Comparison of ENCODE assay signal across 19 cellular contexts in genomic region chr3:14397940-14398800, GRCh38. TPM values are rescaled to one million over a fixed set of nuclear protein-coding genes. Genes with fewer than 3 reads are reported as not detected.
DNase-seq lines count a peak whose midpoint lies in the region; ATAC-seq and TF ChIP-seq lines count a peak whose summit lies in the region.
"Had no signal": no experiment of that assay in that cellular context is flagged by ENCODE, and none has a peak within 500 bp of the region (broad histone marks: within the 10 kb centered on the region; RNA-seq: fewer than 3 reads in every experiment).

No MANE protein-coding gene starts in this region.

- no peak overlapping the region for H3K56ac ChIP-seq in IMR-90 (ENCODE audit: extremely low read depth, insufficient read depth, low read length)

- H3K9me3 ChIP-seq in BLaER1 treated with 17β-estradiol and CSF1 and Interleukin-3, amounts not matched to agents 10 nM and 100 nM (replicated peaks in 1 of 11): no peaks in the 10 kb centered on the region
- H3K9me3 ChIP-seq in IMR-90 (ENCODE audit: control insufficient read depth, insufficient read depth, low read length): no peaks in the 10 kb centered on the region
- H3K9me3 ChIP-seq: ascending aorta, upper lobe of left lung had no signal

- TF ChIP-seq CTCF in IMR-90 (conservative IDR thresholded peaks at IDR 0.05; ENCODE audit: low read depth, low read length) (no peak), neural crest cell (conservative IDR thresholded peaks at IDR 0.05) (no peak)

- peaks cover 3% of the 10 kb centered on the region; the same call in 1 of the 2 replicates for H3K9me1 ChIP-seq in IMR-90 (ENCODE audit: insufficient read depth, low read length)

- peak overlapping the region in 3 of 10 experiments; percentile 14 to 43 (median 30); a peak in 3 of 20 replicates for H3K4me3 ChIP-seq in BLaER1 treated with 17β-estradiol and CSF1 and Interleukin-3, amounts not matched to agents 10 nM and 100 nM
- no peak overlapping the region for H3K4me3 ChIP-seq in IMR-90 (ENCODE audit: insufficient read depth, low read depth, low read length)
- H3K4me3 ChIP-seq: ascending aorta, GM23248, upper lobe of left lung had no signal

- intact Hi-C loops in IMR-90 (cut with micrococcal nuclease): no loop called here

- peak overlapping the region in 5 of 11 experiments; percentile 32 to 66 (median 42); a peak in 10 of 22 replicates for H3K27ac ChIP-seq in BLaER1 treated with 17β-estradiol and CSF1 and Interleukin-3, amounts not matched to agents 10 nM and 100 nM
- H3K27ac ChIP-seq in IMR-90 (ENCODE audit: insufficient read depth, low read length): no peak overlapping the region
- H3K27ac ChIP-seq: ascending aorta, C4-2B, GM23248, upper lobe of left lung had no signal

- no peak overlapping the region for H2AK5ac ChIP-seq in IMR-90 (ENCODE audit: low read depth, low read length)

- no peak overlapping the region for H2AK9ac ChIP-seq in IMR-90 (replicated peaks; ENCODE audit: low read depth, low read length, poor library complexity)

- H4K20me1 ChIP-seq in BLaER1 treated with 17β-estradiol and CSF1 and Interleukin-3, amounts not matched to agents 10 nM and 100 nM: peaks cover 0 to 11% (median 4%) of the 10 kb centered on the region in 11 experiments; a peak in 5 of 22 replicates
- H4K20me1 ChIP-seq in IMR-90 (ENCODE audit: insufficient read depth, low read length): peaks cover 2% of the 10 kb centered on the region; the same call in 1 of the 2 replicates

- H4K8ac ChIP-seq in IMR-90 (ENCODE audit: low read depth in 2 of 2, low read length in 2 of 2): no peak overlapping the region

- H2BK120ac ChIP-seq in IMR-90 (ENCODE audit: low read depth, low read length): no peak overlapping the region

- H3K9me3 Mint-ChIP-seq in activated T-helper 17 cell treated with anti-CD3 and anti-CD28 coated beads, Interleukin-2, amount 50 U/mL, for 72 hours: no peaks in the 10 kb centered on the region
- H3K9me3 Mint-ChIP-seq in neural crest cell: no peaks in the 10 kb centered on the region
- H3K9me3 Mint-ChIP-seq: activated naive CD4-positive, alpha-beta T cell treated with anti-CD3 and anti-CD28 coated beads, Interleukin-2, amount 50 U/mL, for 72 hours had no signal

- WGBS in IMR-90 (ENCODE audit: extremely low coverage in 2 of 2, insufficient read length in 1 of 2), 2 experiments: 92% methylated on average over 3 of the region's 14 CpGs; no CpG with 5 or more reads in 1 of the 2 experiments

- TF ChIP-seq RAD21 in IMR-90 (IDR thresholded peaks at IDR 0.05; ENCODE audit: low read length): no peak

- no peak overlapping the region for H4K5ac ChIP-seq in IMR-90 (ENCODE audit: low read depth, low read length)

- H3K23ac ChIP-seq in IMR-90 (ENCODE audit: low read depth, low read length): no peak overlapping the region

- H4K91ac ChIP-seq in IMR-90 (ENCODE audit: insufficient read depth, low read depth, low read length): no peak overlapping the region

- ATAC-seq in IMR-90 (ENCODE audit: low read depth) (no peak), GM21619 (IDR thresholded peaks at IDR 0.05; ENCODE audit: unreplicated experiment) (no peak), GM18511 (IDR thresholded peaks at IDR 0.05; ENCODE audit: unreplicated experiment) (no peak)
- ATAC-seq in activated T-helper 17 cell treated with anti-CD3 and anti-CD28 coated beads, Interleukin-2, amount 50 U/mL, for 72 hours (replicated peaks): no peak
- ATAC-seq: activated naive CD4-positive, alpha-beta T cell treated with anti-CD3 and anti-CD28 coated beads, Interleukin-2, amount 50 U/mL, for 72 hours had no signal

- peak overlapping the region in 3 of 11 experiments; percentile 22 to 45 (median 31); a peak in 5 of 22 replicates for H3K9ac ChIP-seq in BLaER1 treated with 17β-estradiol and CSF1 and Interleukin-3, amounts not matched to agents 10 nM and 100 nM
- H3K9ac ChIP-seq in IMR-90 (ENCODE audit: low read depth, low read length): no peak overlapping the region
- H3K9ac ChIP-seq: GM23248 had no signal

- peaks cover 2 to 3% of the 10 kb centered on the region in 2 experiments; a peak in 2 of 4 replicates for H3K79me1 ChIP-seq in IMR-90 (ENCODE audit: low read depth in 1 of 2, low read length in 2 of 2)

- H3K27me3 ChIP-seq in BLaER1 treated with 17β-estradiol and CSF1 and Interleukin-3, amounts not matched to agents 10 nM and 100 nM: no peaks in the 10 kb centered on the region
- H3K27me3 ChIP-seq in IMR-90 (ENCODE audit: control insufficient read depth, insufficient read depth, low read length): no peaks in the 10 kb centered on the region
- H3K27me3 ChIP-seq: ascending aorta, upper lobe of left lung had no signal

- H2AFZ ChIP-seq in IMR-90 (replicated peaks; ENCODE audit: low read length, poor library complexity): peak overlapping the region; percentile 17
- H2AFZ ChIP-seq: GM23248 had no signal

- H3K36me3 ChIP-seq in BLaER1 treated with 17β-estradiol and CSF1 and Interleukin-3, amounts not matched to agents 10 nM and 100 nM: no peaks in the 10 kb centered on the region
- H3K36me3 ChIP-seq in IMR-90 (ENCODE audit: control insufficient read depth, insufficient read depth, low read length): no peaks in the 10 kb centered on the region
- H3K36me3 ChIP-seq: ascending aorta, upper lobe of left lung had no signal

- POLR2A ChIA-PET in IMR-90 (lab: Charles Lee; ENCODE audit: unreplicated experiment): no interaction called here

- H2BK5ac ChIP-seq in IMR-90 (ENCODE audit: low read depth, low read length, poor library complexity, severe bottlenecking): no peak overlapping the region

- TF ChIP-seq POLR2A in IMR-90 (IDR thresholded peaks at IDR 0.05; ENCODE audit: low read depth, low read length): no peak

- H3K36me3 Mint-ChIP-seq in activated T-helper 17 cell treated with anti-CD3 and anti-CD28 coated beads, Interleukin-2, amount 50 U/mL, for 72 hours (ENCODE audit: low read depth): peaks cover 10% of the 10 kb centered on the region
- H3K36me3 Mint-ChIP-seq in neural crest cell (ENCODE audit: low read depth): no peaks in the 10 kb centered on the region

- peak overlapping the region; percentile 87 for H3K27ac Mint-ChIP-seq in activated T-helper 17 cell treated with anti-CD3 and anti-CD28 coated beads, Interleukin-2, amount 50 U/mL, for 72 hours
- peak overlapping the region; percentile 24 for H3K27ac Mint-ChIP-seq in neural crest cell (ENCODE audit: unreplicated experiment)

- H3K4me2 ChIP-seq in BLaER1 treated with 17β-estradiol and CSF1 and Interleukin-3, amounts not matched to agents 10 nM and 100 nM: peak overlapping the region; percentile 67 to 96 (median 89)
- H3K4me2 ChIP-seq in IMR-90 (ENCODE audit: low read depth, low read length): no peak overlapping the region

- CTCF ChIA-PET in IMR-90 (lab: Yijun Ruan, JAX): interaction anchor here (1.0 to 1.4 kb wide), 3 partner anchors 40 to 123 kb away, joined by 3 to 4 read pairs (median 3); no protein-coding TSS in a partner anchor

- H2BK20ac ChIP-seq in IMR-90 (ENCODE audit: low read depth, low read length): no peak overlapping the region

- no peak for DNase-seq in IMR-90
- DNase-seq in neural crest cell (ENCODE audit: low read depth, low spot score): no peak
- no peak for DNase-seq in NCI-H748 treated with DMSO at 0.1 percent for 48 hours (lab: John Stamatoyannopoulos, UW)
- DNase-seq: activated CD4-positive, alpha-beta T cell treated with anti-CD3 and anti-CD28 coated beads, Interleukin-2, amount 50 U/mL, for 4 hours; activated CD8-positive, alpha-beta memory T cell treated with anti-CD3 and anti-CD28 coated beads, Interleukin-2, amount 50 U/mL, for 4 hours; GM23248; mesenchymal stem cell; NCI-H2081; NCI-H226; NCI-H69; stimulated activated CD4-positive, alpha-beta T cell treated with anti-CD3 and anti-CD28 coated beads, Interleukin-2, amount 100 ng/mL, for 24 hours had no signal

- no peak overlapping the region for H3K4ac ChIP-seq in IMR-90 (ENCODE audit: low read depth, low read length)

- in situ Hi-C loops in IMR-90 (cut with MboI; ENCODE audit: low sequenced_read_pairs): no loop called here

- H3K18ac ChIP-seq in IMR-90 (ENCODE audit: low read depth, low read length): no peak overlapping the region

- H3K14ac ChIP-seq in IMR-90 (replicated peaks; ENCODE audit: low read depth, low read length): no peak overlapping the region

- no TSS peak for BruUV-seq in IMR-90 (replicated peaks; lab: Mats Ljungman, UMichigan)

- peaks cover 41 to 70% (median 51%) of the 10 kb centered on the region in 10 experiments for H3K4me1 ChIP-seq in BLaER1 treated with 17β-estradiol and CSF1 and Interleukin-3, amounts not matched to agents 10 nM and 100 nM
- peaks cover 12% of the 10 kb centered on the region for H3K4me1 ChIP-seq in IMR-90 (ENCODE audit: control insufficient read depth, insufficient read depth, low read length)

- no peak overlapping the region for H2BK15ac ChIP-seq in IMR-90 (ENCODE audit: low read depth, low read length)

- no peak overlapping the region for H3K4me3 Mint-ChIP-seq in activated T-helper 17 cell treated with anti-CD3 and anti-CD28 coated beads, Interleukin-2, amount 50 U/mL, for 72 hours
- peak overlapping the region; percentile 70 for H3K4me3 Mint-ChIP-seq in neural crest cell

- H3K4me1 Mint-ChIP-seq in activated T-helper 17 cell treated with anti-CD3 and anti-CD28 coated beads, Interleukin-2, amount 50 U/mL, for 72 hours: peaks cover 10% of the 10 kb centered on the region
- H3K4me1 Mint-ChIP-seq in neural crest cell: peaks cover 30% of the 10 kb centered on the region

- dilution Hi-C loops in IMR-90 (cut with HindIII; ENCODE audit: low sequenced_read_pairs, unreplicated experiment): no loop called here

- H3K27me3 Mint-ChIP-seq in activated T-helper 17 cell treated with anti-CD3 and anti-CD28 coated beads, Interleukin-2, amount 50 U/mL, for 72 hours: no peaks in the 10 kb centered on the region
- H3K27me3 Mint-ChIP-seq in neural crest cell (ENCODE audit: low read depth): no peaks in the 10 kb centered on the region

TF ChIP-seq in IMR-90, 13 proteins besides CTCF, POLR2A, EP300 and RAD21 (continues in another document):
- TF ChIP-seq USF2 (IDR thresholded peaks at IDR 0.05; ENCODE audit: low read depth, low read length) (no peak), NFE2L2 (IDR thresholded peaks at IDR 0.05; ENCODE audit: low read depth, low read length) (no peak), MXI1 (IDR thresholded peaks at IDR 0.05; ENCODE audit: borderline replicate concordance, low read depth, low read length) (no peak)

RNA-seq across cellular contexts. Expression of gene SLC6A6, which starts 4.2 kb away (rescaled TPM):
- 29.9 and 32.5 TPM in 2 replicates for total RNA-seq in IMR-90 (2012; rRNA removed)
- polyA plus RNA-seq in IMR-90 (2012; rRNA removed): 39.3 and 39.4 TPM in 2 replicates
- polyA plus RNA-seq in IMR-90 (2012; cell fraction: cytosol; rRNA removed): 14.9 and 24.2 TPM in 2 replicates
- 70.6 and 99.2 TPM in 2 replicates for polyA plus RNA-seq in IMR-90 (2012; cell fraction: nucleus; rRNA removed; ENCODE audit: low replicate concordance)
- 100 to 1,000 TPM in 1 of 2 donors, 10 to 100 TPM in 1; 80.1 to 219 TPM for total RNA-seq in activated T-helper 17 cell treated with anti-CD3 and anti-CD28 coated beads, Interleukin-2, amount 50 U/mL, for 72 hours
- 33.8 and 34.6 TPM in 2 replicates for total RNA-seq in neural crest cell
